In genomic region chr6:18260448-18261106, GRCh38 we compare ENCODE assay signal across 8 cellular contexts. TPM values are rescaled to one million over a fixed set of nuclear protein-coding genes. Genes with fewer than 3 reads are reported as not detected.
A peak's percentile ranks its signal among the peaks of the same experiment; 100 is the strongest.
DNase-seq lines count a peak whose midpoint lies in the region; ATAC-seq, FAIRE-seq and TF ChIP-seq lines count a peak whose summit lies in the region.

No MANE protein-coding gene starts in this region.

- peak overlapping the region; percentile 60 for H3K27ac ChIP-seq in A673 (ENCODE audit: low read depth, low read length, poor library complexity, severe bottlenecking)

- intact Hi-C loops in A673 (cut with micrococcal nuclease; ENCODE audit: unreplicated experiment), result loop anchor here (5.0 kb wide), 1 partner anchor 242 kb away; no protein-coding TSS in a partner anchor

- no peaks in the 10 kb centered on the region for H3K9me3 ChIP-seq in A673 (ENCODE audit: low read depth, low read length, poor library complexity, severe bottlenecking)
- no peaks in the 10 kb centered on the region for H3K9me3 ChIP-seq in skeletal muscle satellite cell (replicated peaks; ENCODE audit: low read length)

- peak overlapping the region; percentile 87 for H3K4me2 ChIP-seq in skeletal muscle satellite cell (ENCODE audit: low read length)

- CTCF ChIA-PET in A673 (lab: Charles Lee), result no interaction called here

- peak; percentile 40 for ATAC-seq in HG02798 (IDR thresholded peaks at IDR 0.05; ENCODE audit: poor library complexity, unreplicated experiment)

- no TSS peak for BruUV-seq in A673 (replicated peaks; lab: Mats Ljungman, UMichigan)

- H3K9ac ChIP-seq in skeletal muscle satellite cell (ENCODE audit: low read depth, low read length), result no peak overlapping the region

- DNase-seq in A673 (ENCODE audit: low spot score) (no peak), GM13977 (ENCODE audit: low spot score) (peak; percentile 31), NCI-H69 (lab: John Stamatoyannopoulos, UW) (peak; percentile 23), cardiac fibroblast (ENCODE audit: low read depth in 2 of 2) (peak; percentile 17 to 33), UCSD-AML1 (lab: John Stamatoyannopoulos, UW; ENCODE audit: unreplicated experiment) (no peak), frontal cortex (ENCODE audit: low spot score in 2 of 2) (no peak)

- peaks cover 54% of the 10 kb centered on the region for H3K4me1 ChIP-seq in A673 (ENCODE audit: insufficient read depth, low read length, poor library complexity, severe bottlenecking)
- peaks cover 38% of the 10 kb centered on the region for H3K4me1 ChIP-seq in skeletal muscle satellite cell (ENCODE audit: control insufficient read depth, insufficient read depth, low read length)

- H3K27me3 ChIP-seq in A673 (replicated peaks; ENCODE audit: insufficient read depth, low read depth, low read length, poor library complexity) (no peaks in the 10 kb centered on the region), skeletal muscle satellite cell (ENCODE audit: control insufficient read depth, insufficient read depth, low read length) (no peaks in the 10 kb centered on the region)

- H3K36me3 ChIP-seq in A673 (ENCODE audit: insufficient read depth, low read length, poor library complexity, severe bottlenecking) (peaks cover 40% of the 10 kb centered on the region), skeletal muscle satellite cell (ENCODE audit: insufficient read depth, low read length) (peaks cover 28% of the 10 kb centered on the region)

- no peak overlapping the region for H3K4me3 ChIP-seq in A673 (ENCODE audit: low read depth, low read length, poor library complexity, severe bottlenecking)
- H3K4me3 ChIP-seq in cardiac fibroblast (replicated peaks in 1 of 2; ENCODE audit: low read depth in 2 of 2, low read length in 2 of 2), result no peak overlapping the region
- peak overlapping the region; percentile 25 for H3K4me3 ChIP-seq in skeletal muscle satellite cell (ENCODE audit: low read length)

- no peak for FAIRE-seq in frontal cortex (lab: Jason Lieb, UNC)

- TF ChIP-seq CTCF in A673 (conservative IDR thresholded peaks at IDR 0.05; ENCODE audit: low read depth, low read length) (no peak), GM13977 (IDR thresholded peaks at IDR 0.05; ENCODE audit: extremely low read depth, insufficient read depth, missing control alignments) (no peak), cardiac fibroblast (IDR thresholded peaks at IDR 0.05; ENCODE audit: low read depth, low read length) (peak; percentile 11)

- in situ Hi-C loops in GM13977 (cut with MboI; ENCODE audit: low pct_unique_long_range_greater_than_20kb, low sequenced_read_pairs, unreplicated experiment), result no loop called here

- POLR2A ChIA-PET in A673 (lab: Charles Lee; ENCODE audit: low non-redundant PET), result interaction anchor here (0.5 kb wide), 1 partner anchor 10 kb away, joined by 12 read pairs; no protein-coding TSS in a partner anchor

RNA-seq across cellular contexts. Expression of gene DEK, which starts 3.8 kb away (rescaled TPM):
- total RNA-seq in A673 (2021) (224 and 234 TPM in 2 replicates), frontal cortex (157 TPM)
- 70.8 and 79.9 TPM in 2 replicates for total RNA-seq in skeletal muscle satellite cell (2012; rRNA removed)

Comparison
In these comparisons a context has a peak if more than half of its experiments do, and no peak if none do; other contexts are left out.
1. DNase-seq: peak in GM13977 (single experiment), NCI-H69 (single experiment) and cardiac fibroblast (2 of 2); none in A673 (single experiment), UCSD-AML1 (single experiment) and frontal cortex (0 of 2).